Comparison of ENCODE assay signal across 24 cellular contexts in the genomic region with DNA sequence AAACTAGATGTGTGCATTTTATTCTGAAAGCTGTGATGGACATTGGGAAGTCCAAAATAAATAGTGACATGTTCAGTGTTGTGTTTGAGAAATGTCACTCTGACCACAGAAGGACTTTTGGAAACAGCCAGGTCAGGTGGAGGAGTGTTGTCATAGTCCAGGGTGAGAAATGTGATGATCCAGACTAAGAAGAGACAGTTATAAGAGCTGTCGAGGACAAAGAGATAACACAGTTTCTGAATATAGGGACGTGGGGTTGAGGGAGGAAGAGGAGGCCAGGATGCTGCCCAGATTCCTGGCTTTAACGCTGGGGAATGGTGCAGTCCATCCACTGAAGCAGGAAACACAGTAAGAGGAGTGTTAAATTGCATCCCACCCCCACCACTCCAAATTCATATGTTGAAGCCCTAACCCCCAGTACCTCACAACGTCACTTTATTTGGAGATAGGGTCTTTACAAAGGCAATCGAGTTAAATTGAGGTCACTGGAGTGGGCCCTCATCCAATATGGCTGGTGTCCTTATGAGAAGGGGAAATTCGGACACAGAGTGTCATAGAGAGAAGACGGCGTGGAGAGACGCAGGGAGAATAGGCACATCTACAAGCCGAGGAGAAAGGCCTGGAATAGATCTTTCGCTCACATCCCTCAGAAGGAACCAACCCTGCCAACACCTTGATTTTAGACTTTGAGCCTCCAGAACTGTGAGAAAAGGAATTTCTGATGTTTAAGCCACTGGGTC.
"Had no signal": no experiment of that assay in that cellular context is flagged by ENCODE, and none has a peak within 500 bp of the region (broad histone marks: within the 10 kb centered on the region; RNA-seq: fewer than 3 reads in every experiment).

No MANE protein-coding gene starts in this region.

- H3K4me1 ChIP-seq: lower lobe of right lung, pancreas, prostate gland, right lobe of liver, stomach, testis, upper lobe of left lung, vagina had no signal

- H3K9me3 ChIP-seq: lower lobe of right lung, pancreas, prostate gland, right lobe of liver, stomach, testis, thyroid gland, transverse colon, upper lobe of left lung, vagina had no signal

- DNase-seq: hypothalamus; immature natural killer cell; kidney; lower lobe of right lung; mammary epithelial cell; mesenchymal stem cell; naive thymus-derived CD8-positive, alpha-beta T cell; nucleus accumbens; pancreas; posterior cingulate gyrus; retina; right lobe of liver; stimulated activated CD4-positive, alpha-beta T cell treated with anti-CD3 and anti-CD28 coated beads, Interleukin-1b, Interleukin-23, amount 100 ng/mL, for 48 hours; stimulated activated CD4-positive, alpha-beta T cell treated with anti-CD3 and anti-CD28 coated beads, Interleukin-4, amount 100 ng/mL, for 1 hour; stimulated activated naive B cell treated with anti-CD40 and anti-IgM and Interleukin-4, amounts not matched to agents 10 μg/mL and 1 μg/mL and 100 μg/mL, for 72 hours; stimulated activated naive CD8-positive, alpha-beta T cell treated with anti-CD3 and anti-CD28 coated beads, Interleukin-15, Interleukin-2, amounts not matched to agents 100 U/mL and 50 U/mL, for 24 hours; stomach; testis; thyroid gland; transverse colon; upper lobe of left lung had no signal

- H3K36me3 ChIP-seq: lower lobe of right lung, pancreas, prostate gland, right lobe of liver, stomach, thyroid gland, transverse colon, upper lobe of left lung, vagina had no signal

- ATAC-seq: lower lobe of right lung; naive thymus-derived CD8-positive, alpha-beta T cell; pancreas; right lobe of liver; stimulated activated naive B cell treated with anti-CD40 and anti-IgM and Interleukin-4, amounts not matched to agents 10 μg/mL and 1 μg/mL and 100 μg/mL, for 72 hours; stimulated activated naive CD8-positive, alpha-beta T cell treated with anti-CD3 and anti-CD28 coated beads, Interleukin-15, Interleukin-2, amounts not matched to agents 100 U/mL and 50 U/mL, for 24 hours had no signal

- H3K27me3 ChIP-seq: pancreas, right lobe of liver, testis, thyroid gland, transverse colon, upper lobe of left lung, vagina had no signal

- H3K27ac ChIP-seq: lower lobe of right lung, pancreas, prostate gland, right lobe of liver, stomach, testis, thyroid gland, transverse colon, upper lobe of left lung, vagina had no signal

- H3K4me3 ChIP-seq: lower lobe of right lung, pancreas, prostate gland, right lobe of liver, smooth muscle cell, stomach, testis, thyroid gland, transverse colon, upper lobe of left lung, vagina had no signal
